Comparison of ENCODE assay signal across 1 cellular context in genomic region chr22:29727248-29727551, GRCh38.
A peak's percentile ranks its signal among the peaks of the same experiment; 100 is the strongest.
TF ChIP-seq lines count a peak whose summit lies in the region.

No MANE protein-coding gene starts in this region.

TF ChIP-seq in K562, 482 proteins besides CTCF, POLR2A, EP300 and RAD21:
- TF ChIP-seq PHF21A (IDR thresholded peaks at IDR 0.05; ENCODE audit: borderline replicate concordance, low read depth) (no peak), ZNF282 (CRISPR knock-in tag; IDR thresholded peaks at IDR 0.05) (no peak), NCOA2 (IDR thresholded peaks at IDR 0.05; ENCODE audit: partially characterized antibody in 2 of 2) (no peak), HNRNPL (IDR thresholded peaks at IDR 0.05; ENCODE audit: low read depth, low read length) (no peak), NONO (IDR thresholded peaks at IDR 0.05; ENCODE audit: low read depth in 2 of 2, low read length in 1 of 2) (no peak), MYC (IDR thresholded peaks at IDR 0.05; ENCODE audit: low read depth, low read length) (0 out of 2 replicates have a peak, but pooled peaks have one; percentile 25), MYC (CRISPR knock-in tag; IDR thresholded peaks at IDR 0.05; ENCODE audit: borderline replicate concordance, low read depth) (no peak), ZNF184 (CRISPR knock-in tag; IDR thresholded peaks at IDR 0.05) (no peak), RFX7 (CRISPR knock-in tag; IDR thresholded peaks at IDR 0.05) (no peak), ELK1 (CRISPR knock-in tag; IDR thresholded peaks at IDR 0.05) (no peak), RCOR1 (IDR thresholded peaks at IDR 0.05; ENCODE audit: borderline replicate concordance in 1 of 2, low read depth in 2 of 2, low read length in 2 of 2) (peak in 1 of 2 experiments; percentile 28; a peak in 1 of 4 replicates), ZNF41 (CRISPR knock-in tag; conservative IDR thresholded peaks at IDR 0.05) (no peak), ZNF584 (CRISPR knock-in tag; IDR thresholded peaks at IDR 0.05; ENCODE audit: low read depth) (no peak), KDM1A (IDR thresholded peaks at IDR 0.05) (no peak), CREM (IDR thresholded peaks at IDR 0.05; ENCODE audit: low read depth) (peak; percentile 50)
- TF ChIP-seq, protein P1, sequence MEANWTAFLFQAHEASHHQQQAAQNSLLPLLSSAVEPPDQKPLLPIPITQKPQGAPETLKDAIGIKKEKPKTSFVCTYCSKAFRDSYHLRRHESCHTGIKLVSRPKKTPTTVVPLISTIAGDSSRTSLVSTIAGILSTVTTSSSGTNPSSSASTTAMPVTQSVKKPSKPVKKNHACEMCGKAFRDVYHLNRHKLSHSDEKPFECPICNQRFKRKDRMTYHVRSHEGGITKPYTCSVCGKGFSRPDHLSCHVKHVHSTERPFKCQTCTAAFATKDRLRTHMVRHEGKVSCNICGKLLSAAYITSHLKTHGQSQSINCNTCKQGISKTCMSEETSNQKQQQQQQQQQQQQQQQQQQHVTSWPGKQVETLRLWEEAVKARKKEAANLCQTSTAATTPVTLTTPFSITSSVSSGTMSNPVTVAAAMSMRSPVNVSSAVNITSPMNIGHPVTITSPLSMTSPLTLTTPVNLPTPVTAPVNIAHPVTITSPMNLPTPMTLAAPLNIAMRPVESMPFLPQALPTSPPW (CRISPR knock-in tag; IDR thresholded peaks at IDR 0.05): peak; percentile 50; the same call in 1 of the 2 replicates
- TF ChIP-seq, protein P2, sequence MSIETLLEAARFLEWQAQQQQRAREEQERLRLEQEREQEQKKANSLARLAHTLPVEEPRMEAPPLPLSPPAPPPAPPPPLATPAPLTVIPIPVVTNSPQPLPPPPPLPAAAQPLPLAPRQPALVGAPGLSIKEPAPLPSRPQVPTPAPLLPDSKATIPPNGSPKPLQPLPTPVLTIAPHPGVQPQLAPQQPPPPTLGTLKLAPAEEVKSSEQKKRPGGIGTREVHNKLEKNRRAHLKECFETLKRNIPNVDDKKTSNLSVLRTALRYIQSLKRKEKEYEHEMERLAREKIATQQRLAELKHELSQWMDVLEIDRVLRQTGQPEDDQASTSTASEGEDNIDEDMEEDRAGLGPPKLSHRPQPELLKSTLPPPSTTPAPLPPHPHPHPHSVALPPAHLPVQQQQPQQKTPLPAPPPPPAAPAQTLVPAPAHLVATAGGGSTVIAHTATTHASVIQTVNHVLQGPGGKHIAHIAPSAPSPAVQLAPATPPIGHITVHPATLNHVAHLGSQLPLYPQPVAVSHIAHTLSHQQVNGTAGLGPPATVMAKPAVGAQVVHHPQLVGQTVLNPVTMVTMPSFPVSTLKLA (conservative IDR thresholded peaks at IDR 0.05): 0 out of 4 replicates have a peak, but pooled peaks of 1 of the 2 experiments have one; percentile 21
